In the genomic region with DNA sequence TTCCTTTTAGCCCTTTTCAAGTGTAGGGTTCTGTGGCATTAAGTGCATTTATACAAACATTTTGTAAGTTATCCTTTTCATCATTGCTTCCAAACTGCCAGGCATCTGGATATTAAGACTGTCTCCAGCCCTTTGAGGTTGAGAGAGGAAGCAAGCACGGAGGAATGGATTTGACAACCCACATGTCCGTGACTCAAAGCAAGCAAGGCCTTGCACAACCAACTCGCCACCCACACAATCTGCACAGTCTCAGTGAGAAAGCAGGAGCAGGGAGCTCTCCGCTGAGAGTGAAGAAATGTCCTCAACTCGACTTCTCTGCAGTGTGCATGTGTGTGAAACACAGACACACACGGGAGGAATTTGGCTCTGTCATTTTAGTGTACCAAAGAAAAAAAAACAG, we compare ENCODE assay signal across 8 cellular contexts.
DNase-seq lines count a peak whose midpoint lies in the region; ATAC-seq and TF ChIP-seq lines count a peak whose summit lies in the region.

No MANE protein-coding gene starts in this region.

- peaks cover 3% of the 10 kb centered on the region in 2 donors for H3K4me1 ChIP-seq in aorta (ENCODE audit: control insufficient read depth in 1 of 2, insufficient read depth in 2 of 2, low read length in 2 of 2)

- no peak overlapping the region for H3K4me3 Mint-ChIP-seq in mesothelial cell of epicardium
- no peak overlapping the region for H3K4me3 Mint-ChIP-seq in activated T-cell treated with anti-CD3 and anti-CD28 coated beads, Interleukin-2, amount 50 U/mL, for 24 hours
- H3K4me3 Mint-ChIP-seq in stimulated activated effector memory CD8-positive, alpha-beta T cell treated with anti-CD3 and anti-CD28 coated beads, Interleukin-12 subunit alpha, Interleukin-12 subunit beta, amount 100 ng/mL, for 72 hours = no peak overlapping the region

- H3K4me3 ChIP-seq in aorta (ENCODE audit: low read length in 2 of 2) = no peak overlapping the region

- no peaks in the 10 kb centered on the region for H3K27me3 ChIP-seq in aorta (ENCODE audit: control insufficient read depth in 1 of 2, insufficient read depth in 2 of 2, low read length in 1 of 2)

- intact Hi-C loops in Right ventricle myocardium inferior (cut with DNase I) (no loop called here), cardiac septum (cut with DNase I) (no loop called here), aorta (cut with DNase I) (loop anchor here in 1 of 2 donors (5.0 kb wide), 2 partner anchors 40 to 65 kb away; a partner anchor contains a TSS)

- peaks cover 8% of the 10 kb centered on the region for H3K4me1 Mint-ChIP-seq in mesothelial cell of epicardium
- H3K4me1 Mint-ChIP-seq in activated T-cell treated with anti-CD3 and anti-CD28 coated beads, Interleukin-2, amount 50 U/mL, for 24 hours (ENCODE audit: low read depth) = no peaks in the 10 kb centered on the region
- H3K4me1 Mint-ChIP-seq in stimulated activated effector memory CD8-positive, alpha-beta T cell treated with anti-CD3 and anti-CD28 coated beads, Interleukin-12 subunit alpha, Interleukin-12 subunit beta, amount 100 ng/mL, for 72 hours = no peaks in the 10 kb centered on the region

- H3K9me3 ChIP-seq in aorta (ENCODE audit: control insufficient read depth, low read length) = peaks cover 3% of the 10 kb centered on the region

- peak overlapping the region; percentile 41 for H3K27ac Mint-ChIP-seq in mesothelial cell of epicardium
- no peak overlapping the region for H3K27ac Mint-ChIP-seq in activated T-cell treated with anti-CD3 and anti-CD28 coated beads, Interleukin-2, amount 50 U/mL, for 24 hours
- H3K27ac Mint-ChIP-seq in stimulated activated effector memory CD8-positive, alpha-beta T cell treated with anti-CD3 and anti-CD28 coated beads, Interleukin-12 subunit alpha, Interleukin-12 subunit beta, amount 100 ng/mL, for 72 hours = no peak overlapping the region

- peak; percentile 95 for ATAC-seq in Right ventricle myocardium inferior
- ATAC-seq in aorta (ENCODE audit: low FRiP score) = peak; percentile 87
- no peak for ATAC-seq in stimulated activated effector memory CD8-positive, alpha-beta T cell treated with anti-CD3 and anti-CD28 coated beads, Interleukin-12 subunit alpha, Interleukin-12 subunit beta, amount 100 ng/mL, for 72 hours

- H3K27ac ChIP-seq in aorta (ENCODE audit: low read depth in 1 of 2, low read length in 2 of 2) = peak overlapping the region in 1 of 2 donors; percentile 43

- H3K36me3 Mint-ChIP-seq in mesothelial cell of epicardium = peaks cover 6% of the 10 kb centered on the region
- peaks cover 33% of the 10 kb centered on the region for H3K36me3 Mint-ChIP-seq in activated T-cell treated with anti-CD3 and anti-CD28 coated beads, Interleukin-2, amount 50 U/mL, for 24 hours (ENCODE audit: low read depth)
- no peaks in the 10 kb centered on the region for H3K36me3 Mint-ChIP-seq in stimulated activated effector memory CD8-positive, alpha-beta T cell treated with anti-CD3 and anti-CD28 coated beads, Interleukin-12 subunit alpha, Interleukin-12 subunit beta, amount 100 ng/mL, for 72 hours

- TF ChIP-seq CTCF in mesothelial cell of epicardium (IDR thresholded peaks at IDR 0.05; ENCODE audit: unreplicated experiment) = no peak

- no peaks in the 10 kb centered on the region for H3K9me3 Mint-ChIP-seq in mesothelial cell of epicardium
- H3K9me3 Mint-ChIP-seq in activated T-cell treated with anti-CD3 and anti-CD28 coated beads, Interleukin-2, amount 50 U/mL, for 24 hours = peaks cover 17% of the 10 kb centered on the region
- H3K9me3 Mint-ChIP-seq in stimulated activated effector memory CD8-positive, alpha-beta T cell treated with anti-CD3 and anti-CD28 coated beads, Interleukin-12 subunit alpha, Interleukin-12 subunit beta, amount 100 ng/mL, for 72 hours = peaks cover 12% of the 10 kb centered on the region

- peaks cover 0 to 3% of the 10 kb centered on the region in 2 donors for H3K36me3 ChIP-seq in aorta (ENCODE audit: control insufficient read depth in 1 of 2, insufficient read depth in 2 of 2, low read length in 1 of 2)

- WGBS in aorta, 2 donors = 2 to 3% methylated on average over 6 of the region's 6 CpGs

- DNase-seq in Right ventricle myocardium inferior (ENCODE audit: missing footprints) (peak; percentile 75), cardiac septum (ENCODE audit: low spot score) (no peak), dedifferentiated amniotic fluid mesenchymal stem cell (ENCODE audit: extremely low spot score) (peak; percentile 96), mesothelial cell of epicardium (ENCODE audit: low spot score in 2 of 2, unreplicated experiment in 2 of 2) (no peak), aorta (peak; percentile 89)
- no peak for DNase-seq in activated T-cell treated with anti-CD3 and anti-CD28 coated beads, Interleukin-2, amount 50 U/mL, for 24 hours
- no peak for DNase-seq in stimulated activated effector memory CD8-positive, alpha-beta T cell treated with anti-CD3 and anti-CD28 coated beads, Interleukin-12 subunit alpha, Interleukin-12 subunit beta, amount 100 ng/mL, for 72 hours (ENCODE audit: low spot score in 2 of 2)
- no peak for DNase-seq in activated naive CD4-positive, alpha-beta T cell treated with Interleukin-2 at 50 U/mL for 16 hours

- no peaks in the 10 kb centered on the region for H3K27me3 Mint-ChIP-seq in mesothelial cell of epicardium (ENCODE audit: low read depth)
- no peaks in the 10 kb centered on the region for H3K27me3 Mint-ChIP-seq in activated T-cell treated with anti-CD3 and anti-CD28 coated beads, Interleukin-2, amount 50 U/mL, for 24 hours

Comparison
In these comparisons a context has a peak if more than half of its experiments do, and no peak if none do; other contexts are left out.
1. DNase-seq: peak in Right ventricle myocardium inferior (single experiment), dedifferentiated amniotic fluid mesenchymal stem cell (single experiment) and aorta (2 of 2); none in cardiac septum (single experiment), mesothelial cell of epicardium (0 of 2), activated T-cell treated with anti-CD3 and anti-CD28 coated beads, Interleukin-2, amount 50 U/mL, for 24 hours (single experiment), stimulated activated effector memory CD8-positive, alpha-beta T cell treated with anti-CD3 and anti-CD28 coated beads, Interleukin-12 subunit alpha, Interleukin-12 subunit beta, amount 100 ng/mL, for 72 hours (0 of 2) and activated naive CD4-positive, alpha-beta T cell treated with Interleukin-2 at 50 U/mL for 16 hours (single experiment).